17 cellular contexts compared by ENCODE assay signal in the genomic region with DNA sequence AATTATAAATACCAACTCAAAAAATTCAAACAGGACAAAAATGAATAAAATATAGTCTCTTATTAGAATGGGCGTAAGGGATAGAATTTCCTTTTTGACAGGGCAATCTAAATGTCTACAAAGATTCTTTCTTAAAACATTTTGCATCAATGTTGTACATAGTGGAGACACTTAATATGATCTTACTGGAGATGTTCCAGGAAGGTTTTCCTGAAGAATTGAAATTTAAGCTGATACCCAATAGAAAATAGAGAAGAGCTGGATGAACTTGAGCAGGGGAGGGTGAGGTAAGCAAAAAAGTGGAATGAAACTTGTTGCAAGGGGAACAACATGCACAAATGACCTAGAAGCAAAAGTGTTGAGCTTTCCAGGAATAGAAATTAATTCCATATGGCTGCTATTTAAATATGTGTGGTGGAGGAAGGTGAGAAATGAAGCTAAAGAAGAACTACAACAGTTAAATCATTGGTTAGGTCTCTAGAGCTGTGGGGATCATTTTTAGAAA. TPM values are rescaled to one million over a fixed set of nuclear protein-coding genes. Genes with fewer than 3 reads are reported as not detected.
DNase-seq lines count a peak whose midpoint lies in the region; FAIRE-seq and TF ChIP-seq lines count a peak whose summit lies in the region.
"Had no signal": no experiment of that assay in that cellular context is flagged by ENCODE, and none has a peak within 500 bp of the region (broad histone marks: within the 10 kb centered on the region; RNA-seq: fewer than 3 reads in every experiment).

No MANE protein-coding gene starts in this region.

- peaks cover 15% of the 10 kb centered on the region for H3K4me1 ChIP-seq in A673 (ENCODE audit: insufficient read depth, low read length, poor library complexity, severe bottlenecking)
- H3K4me1 ChIP-seq in keratinocyte (ENCODE audit: control insufficient read depth, extremely low read depth, insufficient read depth, low read length), result peaks cover 13% of the 10 kb centered on the region
- peaks cover 0 to 38% (median 14%) of the 10 kb centered on the region in 4 donors for H3K4me1 ChIP-seq in stomach
- H3K4me1 ChIP-seq: SJSA1 had no signal

- no peak overlapping the region for H3K9ac ChIP-seq in keratinocyte (ENCODE audit: control insufficient read depth, extremely low read depth, insufficient read depth, low read length)

- H4K20me1 ChIP-seq in keratinocyte (ENCODE audit: control insufficient read depth, extremely low read depth, insufficient read depth, low read length), result no peaks in the 10 kb centered on the region

- H3K4me1 Mint-ChIP-seq in brain, result peaks cover 32% of the 10 kb centered on the region

- peaks cover 59% of the 10 kb centered on the region for H3K79me2 ChIP-seq in keratinocyte (ENCODE audit: control insufficient read depth, insufficient read depth, low read length)

- WGBS in stomach, 5 donors, result 86 to 97% (median 89%) methylated on average over 1 of the region's 1 CpG

- H2AFZ ChIP-seq in keratinocyte (ENCODE audit: control insufficient read depth, low read length), result no peak overlapping the region

- FAIRE-seq in keratinocyte (lab: Jason Lieb, UNC), result no peak
- FAIRE-seq: GM19239 had no signal

- no TSS peak for BruUV-seq in A673 (replicated peaks; lab: Mats Ljungman, UMichigan)

- CTCF ChIA-PET in A673 (lab: Charles Lee), result no interaction called here

- dilution Hi-C loops in keratinocyte (cut with MboI; ENCODE audit: extremely low pct_ligation_motif_present, low sequenced_read_pairs), result no loop called here

- H3K27ac ChIP-seq in A673 (ENCODE audit: low read depth, low read length, poor library complexity, severe bottlenecking), result peak overlapping the region; percentile 9
- H3K27ac ChIP-seq in keratinocyte (ENCODE audit: control insufficient read depth, insufficient read depth, low read length), result peak overlapping the region; percentile 59
- H3K27ac ChIP-seq in stomach, result no peak overlapping the region
- H3K27ac ChIP-seq: heart right ventricle, SJSA1 had no signal

- DNase-seq in A673 (ENCODE audit: low spot score) (no peak), HFF-Myc (ENCODE audit: extremely low read depth, low read depth) (peak; percentile 19), keratinocyte (ENCODE audit: low read depth, low spot score) (no peak), posterior cingulate gyrus (no peak), RPMI8226 (no peak), occipital lobe (lab: John Stamatoyannopoulos, UW) (no peak), stomach (no peak)
- DNase-seq: activated CD4-positive, alpha-beta T cell treated with anti-CD3 and anti-CD28 coated beads, Interleukin-2, amount 50 U/mL, for 4 hours; activated T-cell treated with anti-CD3 and anti-CD28 coated beads, Interleukin-2, amount 50 U/mL, for 4 hours; heart right ventricle; Karpas-422; NCI-H1436 treated with DMSO at 0.1 percent for 48 hours; NCI-H345 had no signal

- H3K9me3 Mint-ChIP-seq in brain, result peaks cover 11 to 20% (median 15%) of the 10 kb centered on the region in 5 experiments
- H3K9me3 Mint-ChIP-seq: activated T-cell treated with anti-CD3 and anti-CD28 coated beads, Interleukin-2, amount 50 U/mL, for 4 hours; stimulated activated naive CD8-positive, alpha-beta T cell treated with anti-CD3 and anti-CD28 coated beads, Interleukin-15, Interleukin-2, amounts not matched to agents 100 ng/mL and 50 ng/mL, for 24 hours had no signal

- no peaks in the 10 kb centered on the region for H3K36me3 ChIP-seq in A673 (ENCODE audit: insufficient read depth, low read length, poor library complexity, severe bottlenecking)
- H3K36me3 ChIP-seq in keratinocyte (ENCODE audit: control insufficient read depth in 2 of 2, extremely low read depth in 1 of 2, insufficient read depth in 2 of 2, low read length in 2 of 2), result no peaks in the 10 kb centered on the region
- H3K36me3 ChIP-seq in stomach, result peaks cover 0 to 8% (median 2%) of the 10 kb centered on the region in 4 donors
- H3K36me3 ChIP-seq: SJSA1 had no signal

- H3K27me3 ChIP-seq in A673 (replicated peaks; ENCODE audit: insufficient read depth, low read depth, low read length, poor library complexity) (no peaks in the 10 kb centered on the region), keratinocyte (ENCODE audit: control insufficient read depth, extremely low read depth, insufficient read depth, low read length) (no peaks in the 10 kb centered on the region), stomach (no peaks in the 10 kb centered on the region)
- H3K27me3 ChIP-seq: heart right ventricle, SJSA1 had no signal

- peak overlapping the region in 4 of 5 experiments; percentile 30 to 89 (median 67) for H3K27ac Mint-ChIP-seq in brain
- H3K27ac Mint-ChIP-seq: stimulated activated naive CD8-positive, alpha-beta T cell treated with anti-CD3 and anti-CD28 coated beads, Interleukin-15, Interleukin-2, amounts not matched to agents 100 ng/mL and 50 ng/mL, for 24 hours had no signal

- no peaks in the 10 kb centered on the region for H3K27me3 Mint-ChIP-seq in brain
- H3K27me3 Mint-ChIP-seq: stimulated activated naive CD8-positive, alpha-beta T cell treated with anti-CD3 and anti-CD28 coated beads, Interleukin-15, Interleukin-2, amounts not matched to agents 100 ng/mL and 50 ng/mL, for 24 hours had no signal

- no peak for TF ChIP-seq POLR2A in stomach (IDR thresholded peaks at IDR 0.05)

- POLR2A ChIA-PET in A673 (lab: Charles Lee; ENCODE audit: low non-redundant PET), result no interaction called here

- intact Hi-C loops in A673 (cut with micrococcal nuclease; ENCODE audit: unreplicated experiment) (no loop called here), posterior cingulate gyrus (cut with DNase I) (no loop called here), stomach (cut with DNase I; ENCODE audit: low total_unique reads) (no loop called here)

- H3K9me3 ChIP-seq in A673 (ENCODE audit: low read depth, low read length, poor library complexity, severe bottlenecking) (no peaks in the 10 kb centered on the region), keratinocyte (ENCODE audit: control insufficient read depth, low read depth, low read length) (no peaks in the 10 kb centered on the region), stomach (no peaks in the 10 kb centered on the region)
- H3K9me3 ChIP-seq: heart right ventricle, SJSA1 had no signal

- peaks cover 55% of the 10 kb centered on the region for H3K36me3 Mint-ChIP-seq in brain

- no peak for TF ChIP-seq CTCF in A673 (conservative IDR thresholded peaks at IDR 0.05; ENCODE audit: low read depth, low read length)
- TF ChIP-seq CTCF in HFF-Myc (IDR thresholded peaks at IDR 0.05; ENCODE audit: low read depth, low read length, missing control alignments), result no peak
- no peak for TF ChIP-seq CTCF in brain (conservative IDR thresholded peaks at IDR 0.05)
- TF ChIP-seq CTCF in keratinocyte (optimal IDR thresholded peaks at IDR 0.05 in 1 of 3, IDR thresholded peaks at IDR 0.05 in 1 of 3, conservative IDR thresholded peaks at IDR 0.05 in 1 of 3; ENCODE audit: extremely low read depth in 1 of 3, insufficient read depth in 2 of 3, low read length in 3 of 3), result no peak
- TF ChIP-seq CTCF in stomach (IDR thresholded peaks at IDR 0.05), result no peak

- H3K4me3 ChIP-seq in A673 (ENCODE audit: low read depth, low read length, poor library complexity, severe bottlenecking), result no peak overlapping the region
- no peak overlapping the region for H3K4me3 ChIP-seq in HFF-Myc (replicated peaks; ENCODE audit: low read depth, low read length)
- H3K4me3 ChIP-seq in keratinocyte (ENCODE audit: control insufficient read depth in 2 of 3, extremely low read depth in 1 of 3, insufficient read depth in 2 of 3, low read depth in 1 of 3, low read length in 3 of 3), result peak overlapping the region in 2 of 3 experiments; percentile 11 to 41
- no peak overlapping the region for H3K4me3 ChIP-seq in stomach
- H3K4me3 ChIP-seq: heart right ventricle, SJSA1 had no signal

- H3K9me1 ChIP-seq in keratinocyte (ENCODE audit: control insufficient read depth, extremely low read depth, insufficient read depth, low read length), result peaks cover 2% of the 10 kb centered on the region

- H3K4me3 Mint-ChIP-seq in brain, result peak overlapping the region in 3 of 5 experiments; percentile 21 to 70 (median 58)
- H3K4me3 Mint-ChIP-seq: activated T-cell treated with anti-CD3 and anti-CD28 coated beads, Interleukin-2, amount 50 U/mL, for 4 hours; stimulated activated naive CD8-positive, alpha-beta T cell treated with anti-CD3 and anti-CD28 coated beads, Interleukin-15, Interleukin-2, amounts not matched to agents 100 ng/mL and 50 ng/mL, for 24 hours had no signal

- TF ChIP-seq EP300 in stomach (IDR thresholded peaks at IDR 0.05), result no peak

- peak overlapping the region; percentile 58 for H3K4me2 ChIP-seq in keratinocyte (ENCODE audit: control insufficient read depth, extremely low read depth, insufficient read depth, low read depth, low read length)

RNA-seq across cellular contexts. Expression of gene SLAIN2, which starts 19.7 kb away (rescaled TPM):
- total RNA-seq in A673 (2021) (74.0 and 79.1 TPM in 2 replicates), occipital lobe (345 TPM), stomach (100 to 1,000 TPM in 1 of 5 donors, 10 to 100 TPM in 4; 27.7 to 274 (median 40.9) TPM)
- polyA plus RNA-seq in brain (ENCODE audit: insufficient read depth, low read depth, low replicate concordance) (20.3 TPM), keratinocyte (57.0 to 72.4 TPM (median 69.1 TPM) in 3 replicates), stomach (10 to 100 TPM; 16.7 to 34.8 (median 19.7) TPM)
- 165 TPM for polyA plus RNA-seq in keratinocyte (2011; ENCODE audit: low read depth)
- polyA plus RNA-seq in keratinocyte (2011; cell fraction: cytosol; rRNA removed), result 66.9 and 127 TPM in 2 replicates
- polyA plus RNA-seq in keratinocyte (2011; cell fraction: nucleus; rRNA removed), result 86.3 and 92.6 TPM in 2 replicates
- polyA plus RNA-seq in keratinocyte (2012; ENCODE audit: low replicate concordance), result 61.0 and 120 TPM in 2 replicates
- 45.3 to 69.1 TPM (median 46.9 TPM) in 3 replicates for polyA minus RNA-seq in keratinocyte
- 22.8 TPM for polyA minus RNA-seq in keratinocyte (2011; cell fraction: cytosol; rRNA and poly(A)+ RNA removed)
- 28.4 and 62.3 TPM in 2 replicates for polyA minus RNA-seq in keratinocyte (2011; cell fraction: nucleus; rRNA and poly(A)+ RNA removed)

Comparison
In these comparisons a context has a peak if more than half of its experiments do, and no peak if none do; other contexts are left out.
1. H3K27ac ChIP-seq: peak in A673 (single experiment) and keratinocyte (single experiment); none in stomach (0 of 5).
2. H3K4me3 ChIP-seq: peak in keratinocyte (2 of 3); none in A673 (single experiment), HFF-Myc (single experiment) and stomach (0 of 4).